ENCODE assay signal across 1 cellular context in genomic region chr9:22815246-22815645, GRCh38.
TF ChIP-seq lines count a peak whose summit lies in the region.

No MANE protein-coding gene starts in this region.

TF ChIP-seq in HepG2, 621 proteins besides CTCF, POLR2A, EP300 and RAD21:
- TF ChIP-seq MNT (IDR thresholded peaks at IDR 0.05) = peak; percentile 51
- no peak for TF ChIP-seq SMAD1 (CRISPR knock-in tag; IDR thresholded peaks at IDR 0.05; ENCODE audit: borderline replicate concordance, low read depth)
